In genomic region chr22:29635734-29636357, GRCh38 we compare ENCODE assay signal across 9 cellular contexts. TPM values are rescaled to one million over a fixed set of nuclear protein-coding genes. Genes with fewer than 3 reads are reported as not detected.
DNase-seq lines count a peak whose midpoint lies in the region; ATAC-seq and TF ChIP-seq lines count a peak whose summit lies in the region.
"Had no signal": no experiment of that assay in that cellular context is flagged by ENCODE, and none has a peak within 500 bp of the region (broad histone marks: within the 10 kb centered on the region; RNA-seq: fewer than 3 reads in every experiment).

No MANE protein-coding gene starts in this region.

- intact Hi-C loops in upper lobe of right lung (cut with DNase I), result no loop called here

- ATAC-seq in upper lobe of right lung (peak; percentile 76), GM21737 (IDR thresholded peaks at IDR 0.05; ENCODE audit: unreplicated experiment) (no peak), HG03135 (IDR thresholded peaks at IDR 0.05; ENCODE audit: unreplicated experiment) (no peak)

- CTCF ChIA-PET in AG04450 (lab: Charles Lee), result interaction anchor here (0.6 to 5.0 kb wide), 20 partner anchors 10 to 641 kb away, joined by 3 to 57 read pairs (median 5); no protein-coding TSS in a partner anchor

- H3K9me3 ChIP-seq in AG04450 (ENCODE audit: control insufficient read depth, insufficient read depth, low read length) (no peaks in the 10 kb centered on the region), upper lobe of right lung (no peaks in the 10 kb centered on the region)
- H3K9me3 ChIP-seq: HAP-1 had no signal

- H3K27me3 ChIP-seq in AG04450 (ENCODE audit: control insufficient read depth, insufficient read depth, low read length) (no peaks in the 10 kb centered on the region), upper lobe of right lung (no peaks in the 10 kb centered on the region)

- peaks cover 26% of the 10 kb centered on the region for H3K36me3 ChIP-seq in upper lobe of right lung

- peak; percentile 76 for TF ChIP-seq CTCF in AG04450 (IDR thresholded peaks at IDR 0.05; ENCODE audit: low read depth, low read length)
- TF ChIP-seq CTCF in GM12865 (IDR thresholded peaks at IDR 0.05; ENCODE audit: insufficient read depth, low read depth, low read length, missing control alignments), result peak; percentile 62
- peak; percentile 69 for TF ChIP-seq CTCF in astrocyte of the cerebellum (IDR thresholded peaks at IDR 0.05; ENCODE audit: low read depth, low read length, missing control alignments)
- TF ChIP-seq CTCF in upper lobe of right lung (IDR thresholded peaks at IDR 0.05), result peak; percentile 59

- POLR2A ChIA-PET in AG04450 (lab: Yijun Ruan, JAX), result no interaction called here

- in situ Hi-C loops in astrocyte of the cerebellum (cut with HindIII; ENCODE audit: low sequenced_read_pairs), result no loop called here

- no peak for DNase-seq in AG04450 (ENCODE audit: low read depth, low spot score)
- peak; percentile 57 for DNase-seq in GM12865 (ENCODE audit: low read depth)
- DNase-seq in NCI-H226, result peak; percentile 5
- DNase-seq in astrocyte of the cerebellum (ENCODE audit: low read depth), result peak; percentile 53
- DNase-seq in inferior parietal cortex (ENCODE audit: extremely low spot score), result peak; percentile 65
- no peak for DNase-seq in upper lobe of right lung

- no peak overlapping the region for H3K27ac ChIP-seq in AG04450 (ENCODE audit: low read depth, low read length)
- no peak overlapping the region for H3K27ac ChIP-seq in upper lobe of right lung

- peaks cover 9% of the 10 kb centered on the region for H3K4me1 ChIP-seq in upper lobe of right lung

- H3K4me3 ChIP-seq in AG04450 (ENCODE audit: low read depth, low read length) (no peak overlapping the region), GM12865 (ENCODE audit: low read depth, low read length) (no peak overlapping the region), astrocyte of the cerebellum (ENCODE audit: low read depth, low read length) (no peak overlapping the region), upper lobe of right lung (no peak overlapping the region)
- H3K4me3 ChIP-seq: HAP-1 had no signal

RNA-seq across cellular contexts. Expression of gene NF2, which starts 32.4 kb away (rescaled TPM):
- 52.3 and 57.6 TPM in 2 replicates for polyA plus RNA-seq in AG04450 (2011; rRNA removed)
- polyA minus RNA-seq in AG04450 (2011; rRNA and poly(A)+ RNA removed), result 86.0 and 94.3 TPM in 2 replicates
- total RNA-seq in upper lobe of right lung, result 43.9 TPM

RNA-seq across cellular contexts. Expression of gene NIPSNAP1, which starts 54.9 kb away (rescaled TPM):
- polyA plus RNA-seq in AG04450 (2011; rRNA removed), result 84.4 and 89.5 TPM in 2 replicates
- 51.8 and 59.8 TPM in 2 replicates for polyA minus RNA-seq in AG04450 (2011; rRNA and poly(A)+ RNA removed)
- 23.0 TPM for total RNA-seq in upper lobe of right lung

Comparison
In these comparisons a context has a peak if more than half of its experiments do, and no peak if none do; other contexts are left out.
1. DNase-seq: peak in GM12865 (single experiment), NCI-H226 (single experiment), astrocyte of the cerebellum (single experiment) and inferior parietal cortex (single experiment); none in AG04450 (single experiment) and upper lobe of right lung (single experiment).
2. Peak in every context shown above with its lines, with median percentiles within 50 percentile points of each other: CTCF ChIP-seq.